In the genomic region with DNA sequence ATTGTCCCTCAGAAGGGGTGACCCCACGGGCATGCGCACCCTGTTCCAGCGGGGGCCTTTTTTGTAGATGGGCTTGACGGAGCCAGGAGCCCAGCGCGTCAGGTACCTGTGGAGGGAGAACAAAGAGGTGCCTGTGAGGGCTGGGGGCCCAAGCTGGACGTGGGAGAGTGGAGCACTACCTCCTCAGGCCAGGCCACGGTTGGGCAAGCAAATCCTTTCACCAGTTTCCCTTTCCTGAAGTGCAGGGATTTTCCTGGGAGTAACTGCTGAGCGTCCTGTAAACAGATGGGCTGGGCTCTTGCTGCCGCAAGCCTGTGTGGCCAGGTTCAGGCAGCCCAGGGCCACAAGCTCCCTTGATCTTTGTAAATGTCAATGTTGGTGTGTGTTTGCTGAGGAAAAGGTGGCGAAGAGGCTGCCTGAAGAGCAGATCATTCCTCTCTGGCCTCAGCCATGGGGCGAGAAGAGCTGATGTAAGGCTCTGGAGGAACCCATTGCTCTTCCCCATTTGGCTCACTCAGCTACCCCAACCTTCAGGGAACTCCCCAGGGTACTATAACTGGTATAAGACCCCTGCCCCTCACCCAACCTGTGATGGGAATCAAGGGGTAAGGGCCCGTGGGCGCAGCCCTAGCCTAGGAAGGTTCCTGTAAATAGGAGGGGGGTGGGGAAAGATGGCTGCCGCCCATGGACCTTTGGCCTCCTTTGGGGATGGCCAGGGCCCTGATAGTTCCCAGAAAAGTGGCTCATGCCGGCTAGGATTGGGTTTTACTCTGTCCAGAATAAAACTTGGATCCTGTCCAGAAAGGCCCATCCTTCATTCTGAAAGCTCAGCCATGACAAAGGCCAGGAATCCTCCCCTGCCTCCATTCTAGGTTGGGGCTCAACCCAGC, we compare ENCODE assay signal across 1 cellular context.
A peak's percentile ranks its signal among the peaks of the same experiment; 100 is the strongest.
TF ChIP-seq lines count a peak whose summit lies in the region.

No MANE protein-coding gene starts in this region.

TF ChIP-seq in HepG2, 621 proteins besides CTCF, POLR2A, EP300 and RAD21 (continued from another document and continues in another):
- TF ChIP-seq UBTF (CRISPR knock-in tag; IDR thresholded peaks at IDR 0.05) (peak; percentile 68), ZNF589 (CRISPR knock-in tag; conservative IDR thresholded peaks at IDR 0.05) (no peak), ETV5 (CRISPR knock-in tag; IDR thresholded peaks at IDR 0.05; ENCODE audit: borderline replicate concordance) (peak; percentile 80; the same call in 1 of the 2 replicates), NCOA2 (CRISPR knock-in tag; IDR thresholded peaks at IDR 0.05) (peak; percentile 70), ZNF12 (CRISPR knock-in tag; IDR thresholded peaks at IDR 0.05) (no peak; the same call in 1 of the 2 replicates), MYC (CRISPR knock-in tag; IDR thresholded peaks at IDR 0.05; ENCODE audit: borderline replicate concordance) (peak; percentile 78; the same call in 1 of the 2 replicates), NPAS2 (CRISPR knock-in tag; IDR thresholded peaks at IDR 0.05; ENCODE audit: borderline replicate concordance) (no peak), TCF7 (IDR thresholded peaks at IDR 0.05; ENCODE audit: low read depth) (peak; percentile 90), POGK (CRISPR knock-in tag; conservative IDR thresholded peaks at IDR 0.05) (peak; percentile 66; the same call in 1 of the 2 replicates), ZNF256 (CRISPR knock-in tag; conservative IDR thresholded peaks at IDR 0.05) (no peak), ZNF557 (CRISPR knock-in tag; IDR thresholded peaks at IDR 0.05) (no peak), ZNF441 (CRISPR knock-in tag; IDR thresholded peaks at IDR 0.05; ENCODE audit: borderline replicate concordance) (no peak; the same call in 1 of the 2 replicates), TMF1 (CRISPR knock-in tag; IDR thresholded peaks at IDR 0.05; ENCODE audit: low read depth) (no peak), MED13 (CRISPR knock-in tag; IDR thresholded peaks at IDR 0.05) (no peak), ZNF546 (CRISPR knock-in tag; conservative IDR thresholded peaks at IDR 0.05) (no peak), GFI1 (CRISPR knock-in tag; IDR thresholded peaks at IDR 0.05; ENCODE audit: borderline replicate concordance) (peak; percentile 98), SAFB2 (CRISPR knock-in tag; IDR thresholded peaks at IDR 0.05; ENCODE audit: borderline replicate concordance, low read depth) (no peak), SUZ12 (IDR thresholded peaks at IDR 0.05; ENCODE audit: low read depth, low read length) (no peak), NRL (CRISPR knock-in tag; IDR thresholded peaks at IDR 0.05; ENCODE audit: borderline replicate concordance) (0 out of 2 replicates have a peak, but pooled peaks have one; percentile 13), NCOR1 (IDR thresholded peaks at IDR 0.05; ENCODE audit: borderline replicate concordance, low read length) (peak; percentile 61; the same call in 1 of the 2 replicates), KDM4B (CRISPR knock-in tag; IDR thresholded peaks at IDR 0.05) (0 out of 2 replicates have a peak, but pooled peaks have one; percentile 62), PITX1 (CRISPR knock-in tag; IDR thresholded peaks at IDR 0.05) (peak; percentile 95), ZBTB2 (CRISPR knock-in tag; IDR thresholded peaks at IDR 0.05; ENCODE audit: low read depth) (no peak), ZNF747 (CRISPR knock-in tag; IDR thresholded peaks at IDR 0.05; ENCODE audit: borderline replicate concordance) (no peak), TCF12 (IDR thresholded peaks at IDR 0.05) (no peak), TCF12 (CRISPR knock-in tag; IDR thresholded peaks at IDR 0.05) (no peak), TOE1 (CRISPR knock-in tag; IDR thresholded peaks at IDR 0.05) (no peak), ZNF335 (CRISPR knock-in tag; IDR thresholded peaks at IDR 0.05) (peak; percentile 94), ATF6 (CRISPR knock-in tag; conservative IDR thresholded peaks at IDR 0.05) (no peak), ONECUT2 (CRISPR knock-in tag; IDR thresholded peaks at IDR 0.05) (no peak), ZMYM3 (CRISPR knock-in tag; IDR thresholded peaks at IDR 0.05) (peak; percentile 92), HIVEP1 (CRISPR knock-in tag; IDR thresholded peaks at IDR 0.05) (peak; percentile 84), MZF1 (CRISPR knock-in tag; IDR thresholded peaks at IDR 0.05; ENCODE audit: borderline replicate concordance) (0 out of 2 replicates have a peak, but pooled peaks have one; percentile 10), ZKSCAN5 (CRISPR knock-in tag; IDR thresholded peaks at IDR 0.05) (no peak; the same call in 1 of the 2 replicates), U2AF1 (optimal IDR thresholded peaks at IDR 0.05; ENCODE audit: low read depth, low read length) (peak; percentile 59), ZNF280D (CRISPR knock-in tag; IDR thresholded peaks at IDR 0.05) (peak; percentile 88; the same call in 1 of the 2 replicates), TBX2 (CRISPR knock-in tag; IDR thresholded peaks at IDR 0.05; ENCODE audit: borderline replicate concordance) (peak; percentile 94), ZNF790 (CRISPR knock-in tag; IDR thresholded peaks at IDR 0.05; ENCODE audit: borderline replicate concordance) (no peak)
- TF ChIP-seq, protein P1, sequence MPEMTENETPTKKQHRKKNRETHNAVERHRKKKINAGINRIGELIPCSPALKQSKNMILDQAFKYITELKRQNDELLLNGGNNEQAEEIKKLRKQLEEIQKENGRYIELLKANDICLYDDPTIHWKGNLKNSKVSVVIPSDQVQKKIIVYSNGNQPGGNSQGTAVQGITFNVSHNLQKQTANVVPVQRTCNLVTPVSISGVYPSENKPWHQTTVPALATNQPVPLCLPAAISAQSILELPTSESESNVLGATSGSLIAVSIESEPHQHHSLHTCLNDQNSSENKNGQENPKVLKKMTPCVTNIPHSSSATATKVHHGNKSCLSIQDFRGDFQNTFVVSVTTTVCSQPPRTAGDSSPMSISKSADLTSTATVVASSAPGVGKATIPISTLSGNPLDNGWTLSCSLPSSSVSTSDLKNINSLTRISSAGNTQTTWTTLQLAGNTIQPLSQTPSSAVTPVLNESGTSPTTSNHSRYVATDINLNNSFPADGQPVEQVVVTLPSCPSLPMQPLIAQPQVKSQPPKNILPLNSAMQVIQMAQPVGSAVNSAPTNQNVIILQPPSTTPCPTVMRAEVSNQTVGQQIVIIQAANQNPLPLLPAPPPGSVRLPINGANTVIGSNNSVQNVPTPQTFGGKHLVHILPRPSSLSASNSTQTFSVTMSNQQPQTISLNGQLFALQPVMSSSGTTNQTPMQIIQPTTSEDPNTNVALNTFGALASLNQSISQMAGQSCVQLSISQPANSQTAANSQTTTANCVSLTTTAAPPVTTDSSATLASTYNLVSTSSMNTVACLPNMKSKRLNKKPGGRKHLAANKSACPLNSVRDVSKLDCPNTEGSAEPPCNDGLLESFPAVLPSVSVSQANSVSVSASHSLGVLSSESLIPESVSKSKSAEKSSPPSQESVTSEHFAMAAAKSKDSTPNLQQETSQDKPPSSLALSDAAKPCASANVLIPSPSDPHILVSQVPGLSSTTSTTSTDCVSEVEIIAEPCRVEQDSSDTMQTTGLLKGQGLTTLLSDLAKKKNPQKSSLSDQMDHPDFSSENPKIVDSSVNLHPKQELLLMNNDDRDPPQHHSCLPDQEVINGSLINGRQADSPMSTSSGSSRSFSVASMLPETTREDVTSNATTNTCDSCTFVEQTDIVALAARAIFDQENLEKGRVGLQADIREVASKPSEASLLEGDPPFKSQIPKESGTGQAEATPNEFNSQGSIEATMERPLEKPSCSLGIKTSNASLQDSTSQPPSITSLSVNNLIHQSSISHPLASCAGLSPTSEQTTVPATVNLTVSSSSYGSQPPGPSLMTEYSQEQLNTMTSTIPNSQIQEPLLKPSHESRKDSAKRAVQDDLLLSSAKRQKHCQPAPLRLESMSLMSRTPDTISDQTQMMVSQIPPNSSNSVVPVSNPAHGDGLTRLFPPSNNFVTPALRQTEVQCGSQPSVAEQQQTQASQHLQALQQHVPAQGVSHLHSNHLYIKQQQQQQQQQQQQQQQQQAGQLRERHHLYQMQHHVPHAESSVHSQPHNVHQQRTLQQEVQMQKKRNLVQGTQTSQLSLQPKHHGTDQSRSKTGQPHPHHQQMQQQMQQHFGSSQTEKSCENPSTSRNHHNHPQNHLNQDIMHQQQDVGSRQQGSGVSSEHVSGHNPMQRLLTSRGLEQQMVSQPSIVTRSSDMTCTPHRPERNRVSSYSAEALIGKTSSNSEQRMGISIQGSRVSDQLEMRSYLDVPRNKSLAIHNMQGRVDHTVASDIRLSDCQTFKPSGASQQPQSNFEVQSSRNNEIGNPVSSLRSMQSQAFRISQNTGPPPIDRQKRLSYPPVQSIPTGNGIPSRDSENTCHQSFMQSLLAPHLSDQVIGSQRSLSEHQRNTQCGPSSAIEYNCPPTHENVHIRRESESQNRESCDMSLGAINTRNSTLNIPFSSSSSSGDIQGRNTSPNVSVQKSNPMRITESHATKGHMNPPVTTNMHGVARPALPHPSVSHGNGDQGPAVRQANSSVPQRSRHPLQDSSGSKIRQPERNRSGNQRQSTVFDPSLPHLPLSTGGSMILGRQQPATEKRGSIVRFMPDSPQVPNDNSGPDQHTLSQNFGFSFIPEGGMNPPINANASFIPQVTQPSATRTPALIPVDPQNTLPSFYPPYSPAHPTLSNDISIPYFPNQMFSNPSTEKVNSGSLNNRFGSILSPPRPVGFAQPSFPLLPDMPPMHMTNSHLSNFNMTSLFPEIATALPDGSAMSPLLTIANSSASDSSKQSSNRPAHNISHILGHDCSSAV (CRISPR knock-in tag; IDR thresholded peaks at IDR 0.05; ENCODE audit: borderline replicate concordance) = no peak
